ENCODE assay signal across 1 cellular context in the genomic region with DNA sequence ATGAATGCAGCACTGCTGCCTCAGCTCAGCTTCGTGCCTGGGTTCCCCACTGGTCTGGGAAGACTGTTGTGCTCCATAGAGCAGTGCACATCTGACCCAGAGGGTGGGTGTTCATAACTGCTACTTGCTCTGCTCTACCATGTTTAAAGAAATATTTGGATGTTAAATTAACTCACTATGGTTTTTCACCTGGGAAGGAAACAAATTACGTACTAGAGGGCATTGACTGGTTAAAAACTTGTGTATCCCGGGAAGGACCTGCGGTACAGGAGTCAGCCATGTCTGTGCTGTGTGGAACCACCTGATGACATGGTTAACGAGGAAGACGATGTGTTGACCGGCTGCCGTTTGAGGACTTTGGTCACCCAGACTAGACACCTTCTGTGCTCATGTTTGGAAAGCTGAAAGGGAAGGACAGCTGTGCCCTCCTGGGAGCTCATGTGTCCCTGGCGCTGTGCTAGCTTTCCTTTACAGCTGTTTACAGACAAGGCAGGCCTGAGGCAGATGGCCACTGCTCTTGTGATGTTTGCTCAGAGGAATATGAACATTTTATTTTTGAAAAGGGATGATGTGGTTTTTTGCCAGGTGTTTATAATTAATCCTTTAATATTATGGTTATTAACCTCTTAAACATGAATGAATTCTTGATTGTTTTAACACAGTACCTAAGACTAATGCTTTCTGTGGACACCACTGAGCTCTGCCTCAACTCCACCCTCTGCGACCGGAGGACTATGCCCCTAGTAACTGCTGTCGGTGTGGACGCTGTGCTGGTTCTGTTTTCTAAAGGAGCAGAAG.
TF ChIP-seq lines count a peak whose summit lies in the region.

No MANE protein-coding gene starts in this region.

TF ChIP-seq in HepG2, 621 proteins besides CTCF, POLR2A, EP300 and RAD21 (continued from another document and continues in another):
- TF ChIP-seq, protein P1, sequence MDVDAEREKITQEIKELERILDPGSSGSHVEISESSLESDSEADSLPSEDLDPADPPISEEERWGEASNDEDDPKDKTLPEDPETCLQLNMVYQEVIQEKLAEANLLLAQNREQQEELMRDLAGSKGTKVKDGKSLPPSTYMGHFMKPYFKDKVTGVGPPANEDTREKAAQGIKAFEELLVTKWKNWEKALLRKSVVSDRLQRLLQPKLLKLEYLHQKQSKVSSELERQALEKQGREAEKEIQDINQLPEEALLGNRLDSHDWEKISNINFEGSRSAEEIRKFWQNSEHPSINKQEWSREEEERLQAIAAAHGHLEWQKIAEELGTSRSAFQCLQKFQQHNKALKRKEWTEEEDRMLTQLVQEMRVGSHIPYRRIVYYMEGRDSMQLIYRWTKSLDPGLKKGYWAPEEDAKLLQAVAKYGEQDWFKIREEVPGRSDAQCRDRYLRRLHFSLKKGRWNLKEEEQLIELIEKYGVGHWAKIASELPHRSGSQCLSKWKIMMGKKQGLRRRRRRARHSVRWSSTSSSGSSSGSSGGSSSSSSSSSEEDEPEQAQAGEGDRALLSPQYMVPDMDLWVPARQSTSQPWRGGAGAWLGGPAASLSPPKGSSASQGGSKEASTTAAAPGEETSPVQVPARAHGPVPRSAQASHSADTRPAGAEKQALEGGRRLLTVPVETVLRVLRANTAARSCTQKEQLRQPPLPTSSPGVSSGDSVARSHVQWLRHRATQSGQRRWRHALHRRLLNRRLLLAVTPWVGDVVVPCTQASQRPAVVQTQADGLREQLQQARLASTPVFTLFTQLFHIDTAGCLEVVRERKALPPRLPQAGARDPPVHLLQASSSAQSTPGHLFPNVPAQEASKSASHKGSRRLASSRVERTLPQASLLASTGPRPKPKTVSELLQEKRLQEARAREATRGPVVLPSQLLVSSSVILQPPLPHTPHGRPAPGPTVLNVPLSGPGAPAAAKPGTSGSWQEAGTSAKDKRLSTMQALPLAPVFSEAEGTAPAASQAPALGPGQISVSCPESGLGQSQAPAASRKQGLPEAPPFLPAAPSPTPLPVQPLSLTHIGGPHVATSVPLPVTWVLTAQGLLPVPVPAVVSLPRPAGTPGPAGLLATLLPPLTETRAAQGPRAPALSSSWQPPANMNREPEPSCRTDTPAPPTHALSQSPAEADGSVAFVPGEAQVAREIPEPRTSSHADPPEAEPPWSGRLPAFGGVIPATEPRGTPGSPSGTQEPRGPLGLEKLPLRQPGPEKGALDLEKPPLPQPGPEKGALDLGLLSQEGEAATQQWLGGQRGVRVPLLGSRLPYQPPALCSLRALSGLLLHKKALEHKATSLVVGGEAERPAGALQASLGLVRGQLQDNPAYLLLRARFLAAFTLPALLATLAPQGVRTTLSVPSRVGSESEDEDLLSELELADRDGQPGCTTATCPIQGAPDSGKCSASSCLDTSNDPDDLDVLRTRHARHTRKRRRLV (CRISPR knock-in tag; IDR thresholded peaks at IDR 0.05) = no peak
- no peak; the same call in 1 of the 2 replicates for TF ChIP-seq SMC3 (IDR thresholded peaks at IDR 0.05; ENCODE audit: low read length)
- TF ChIP-seq MTF2 (CRISPR knock-in tag; IDR thresholded peaks at IDR 0.05; ENCODE audit: borderline replicate concordance) = no peak
- TF ChIP-seq SATB2 (CRISPR knock-in tag; IDR thresholded peaks at IDR 0.05) = no peak
- TF ChIP-seq ZHX2 (IDR thresholded peaks at IDR 0.05; ENCODE audit: low read depth) = peak; percentile 55
- no peak for TF ChIP-seq ZHX2 (CRISPR knock-in tag; IDR thresholded peaks at IDR 0.05; ENCODE audit: borderline replicate concordance)
- TF ChIP-seq, protein P2, sequence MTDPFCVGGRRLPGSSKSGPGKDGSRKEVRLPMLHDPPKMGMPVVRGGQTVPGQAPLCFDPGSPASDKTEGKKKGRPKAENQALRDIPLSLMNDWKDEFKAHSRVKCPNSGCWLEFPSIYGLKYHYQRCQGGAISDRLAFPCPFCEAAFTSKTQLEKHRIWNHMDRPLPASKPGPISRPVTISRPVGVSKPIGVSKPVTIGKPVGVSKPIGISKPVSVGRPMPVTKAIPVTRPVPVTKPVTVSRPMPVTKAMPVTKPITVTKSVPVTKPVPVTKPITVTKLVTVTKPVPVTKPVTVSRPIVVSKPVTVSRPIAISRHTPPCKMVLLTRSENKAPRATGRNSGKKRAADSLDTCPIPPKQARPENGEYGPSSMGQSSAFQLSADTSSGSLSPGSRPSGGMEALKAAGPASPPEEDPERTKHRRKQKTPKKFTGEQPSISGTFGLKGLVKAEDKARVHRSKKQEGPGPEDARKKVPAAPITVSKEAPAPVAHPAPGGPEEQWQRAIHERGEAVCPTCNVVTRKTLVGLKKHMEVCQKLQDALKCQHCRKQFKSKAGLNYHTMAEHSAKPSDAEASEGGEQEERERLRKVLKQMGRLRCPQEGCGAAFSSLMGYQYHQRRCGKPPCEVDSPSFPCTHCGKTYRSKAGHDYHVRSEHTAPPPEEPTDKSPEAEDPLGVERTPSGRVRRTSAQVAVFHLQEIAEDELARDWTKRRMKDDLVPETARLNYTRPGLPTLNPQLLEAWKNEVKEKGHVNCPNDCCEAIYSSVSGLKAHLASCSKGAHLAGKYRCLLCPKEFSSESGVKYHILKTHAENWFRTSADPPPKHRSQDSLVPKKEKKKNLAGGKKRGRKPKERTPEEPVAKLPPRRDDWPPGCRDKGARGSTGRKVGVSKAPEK (CRISPR knock-in tag; IDR thresholded peaks at IDR 0.05; ENCODE audit: borderline replicate concordance) = peak; percentile 63; the same call in 1 of the 2 replicates
- no peak for TF ChIP-seq PAWR (CRISPR knock-in tag; IDR thresholded peaks at IDR 0.05; ENCODE audit: borderline replicate concordance)
- TF ChIP-seq EHMT2 (IDR thresholded peaks at IDR 0.05; ENCODE audit: borderline replicate concordance, low read depth, low read length) = no peak
- TF ChIP-seq KMT2A (CRISPR knock-in tag; IDR thresholded peaks at IDR 0.05) = no peak
- no peak for TF ChIP-seq ZNF879 (CRISPR knock-in tag; IDR thresholded peaks at IDR 0.05)
- no peak for TF ChIP-seq PAX8 (CRISPR knock-in tag; IDR thresholded peaks at IDR 0.05; ENCODE audit: borderline replicate concordance)
- TF ChIP-seq, protein P3, sequence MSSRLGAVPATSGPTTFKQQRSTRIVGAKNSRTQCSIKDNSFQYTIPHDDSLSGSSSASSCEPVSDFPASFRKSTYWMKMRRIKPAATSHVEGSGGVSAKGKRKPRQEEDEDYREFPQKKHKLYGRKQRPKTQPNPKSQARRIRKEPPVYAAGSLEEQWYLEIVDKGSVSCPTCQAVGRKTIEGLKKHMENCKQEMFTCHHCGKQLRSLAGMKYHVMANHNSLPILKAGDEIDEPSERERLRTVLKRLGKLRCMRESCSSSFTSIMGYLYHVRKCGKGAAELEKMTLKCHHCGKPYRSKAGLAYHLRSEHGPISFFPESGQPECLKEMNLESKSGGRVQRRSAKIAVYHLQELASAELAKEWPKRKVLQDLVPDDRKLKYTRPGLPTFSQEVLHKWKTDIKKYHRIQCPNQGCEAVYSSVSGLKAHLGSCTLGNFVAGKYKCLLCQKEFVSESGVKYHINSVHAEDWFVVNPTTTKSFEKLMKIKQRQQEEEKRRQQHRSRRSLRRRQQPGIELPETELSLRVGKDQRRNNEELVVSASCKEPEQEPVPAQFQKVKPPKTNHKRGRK (CRISPR knock-in tag; IDR thresholded peaks at IDR 0.05) = 0 out of 2 replicates have a peak, but pooled peaks have one; percentile 19
- no peak for TF ChIP-seq PLSCR1 (CRISPR knock-in tag; IDR thresholded peaks at IDR 0.05; ENCODE audit: borderline replicate concordance)
- TF ChIP-seq HNF4A (CRISPR knock-in tag; IDR thresholded peaks at IDR 0.05) = peak; percentile 90
- TF ChIP-seq KLF12 (CRISPR knock-in tag; IDR thresholded peaks at IDR 0.05; ENCODE audit: borderline replicate concordance) = no peak
- TF ChIP-seq, protein P4, sequence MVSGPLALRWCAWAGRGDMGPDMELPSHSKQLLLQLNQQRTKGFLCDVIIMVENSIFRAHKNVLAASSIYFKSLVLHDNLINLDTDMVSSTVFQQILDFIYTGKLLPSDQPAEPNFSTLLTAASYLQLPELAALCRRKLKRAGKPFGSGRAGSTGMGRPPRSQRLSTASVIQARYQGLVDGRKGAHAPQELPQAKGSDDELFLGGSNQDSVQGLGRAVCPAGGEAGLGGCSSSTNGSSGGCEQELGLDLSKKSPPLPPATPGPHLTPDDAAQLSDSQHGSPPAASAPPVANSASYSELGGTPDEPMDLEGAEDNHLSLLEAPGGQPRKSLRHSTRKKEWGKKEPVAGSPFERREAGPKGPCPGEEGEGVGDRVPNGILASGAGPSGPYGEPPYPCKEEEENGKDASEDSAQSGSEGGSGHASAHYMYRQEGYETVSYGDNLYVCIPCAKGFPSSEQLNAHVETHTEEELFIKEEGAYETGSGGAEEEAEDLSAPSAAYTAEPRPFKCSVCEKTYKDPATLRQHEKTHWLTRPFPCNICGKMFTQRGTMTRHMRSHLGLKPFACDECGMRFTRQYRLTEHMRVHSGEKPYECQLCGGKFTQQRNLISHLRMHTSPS (CRISPR knock-in tag; IDR thresholded peaks at IDR 0.05; ENCODE audit: low read depth) = no peak
- TF ChIP-seq, protein P5, sequence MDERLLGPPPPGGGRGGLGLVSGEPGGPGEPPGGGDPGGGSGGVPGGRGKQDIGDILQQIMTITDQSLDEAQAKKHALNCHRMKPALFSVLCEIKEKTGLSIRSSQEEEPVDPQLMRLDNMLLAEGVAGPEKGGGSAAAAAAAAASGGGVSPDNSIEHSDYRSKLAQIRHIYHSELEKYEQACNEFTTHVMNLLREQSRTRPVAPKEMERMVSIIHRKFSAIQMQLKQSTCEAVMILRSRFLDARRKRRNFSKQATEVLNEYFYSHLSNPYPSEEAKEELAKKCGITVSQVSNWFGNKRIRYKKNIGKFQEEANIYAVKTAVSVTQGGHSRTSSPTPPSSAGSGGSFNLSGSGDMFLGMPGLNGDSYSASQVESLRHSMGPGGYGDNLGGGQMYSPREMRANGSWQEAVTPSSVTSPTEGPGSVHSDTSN (CRISPR knock-in tag; IDR thresholded peaks at IDR 0.05) = no peak
- no peak for TF ChIP-seq ZEB1 (IDR thresholded peaks at IDR 0.05; ENCODE audit: insufficient replicate concordance, low read depth)
- no peak for TF ChIP-seq ZNF678 (CRISPR knock-in tag; IDR thresholded peaks at IDR 0.05)
- TF ChIP-seq MAFK (conservative IDR thresholded peaks at IDR 0.05 in 1 of 2, IDR thresholded peaks at IDR 0.05 in 1 of 2; ENCODE audit: low read length in 2 of 2) = no peak
- TF ChIP-seq ZSCAN20 (CRISPR knock-in tag; IDR thresholded peaks at IDR 0.05; ENCODE audit: borderline replicate concordance) = no peak
- TF ChIP-seq THAP9 (CRISPR knock-in tag; IDR thresholded peaks at IDR 0.05; ENCODE audit: borderline replicate concordance) = no peak
- no peak for TF ChIP-seq ZNF773 (CRISPR knock-in tag; IDR thresholded peaks at IDR 0.05; ENCODE audit: borderline replicate concordance)
- no peak for TF ChIP-seq IKZF4 (CRISPR knock-in tag; IDR thresholded peaks at IDR 0.05; ENCODE audit: borderline replicate concordance, low read depth, not compliant biosample characterization)
- TF ChIP-seq RAD51 (IDR thresholded peaks at IDR 0.05; ENCODE audit: borderline replicate concordance) = no peak
